26 cellular contexts compared by ENCODE assay signal in the genomic region with DNA sequence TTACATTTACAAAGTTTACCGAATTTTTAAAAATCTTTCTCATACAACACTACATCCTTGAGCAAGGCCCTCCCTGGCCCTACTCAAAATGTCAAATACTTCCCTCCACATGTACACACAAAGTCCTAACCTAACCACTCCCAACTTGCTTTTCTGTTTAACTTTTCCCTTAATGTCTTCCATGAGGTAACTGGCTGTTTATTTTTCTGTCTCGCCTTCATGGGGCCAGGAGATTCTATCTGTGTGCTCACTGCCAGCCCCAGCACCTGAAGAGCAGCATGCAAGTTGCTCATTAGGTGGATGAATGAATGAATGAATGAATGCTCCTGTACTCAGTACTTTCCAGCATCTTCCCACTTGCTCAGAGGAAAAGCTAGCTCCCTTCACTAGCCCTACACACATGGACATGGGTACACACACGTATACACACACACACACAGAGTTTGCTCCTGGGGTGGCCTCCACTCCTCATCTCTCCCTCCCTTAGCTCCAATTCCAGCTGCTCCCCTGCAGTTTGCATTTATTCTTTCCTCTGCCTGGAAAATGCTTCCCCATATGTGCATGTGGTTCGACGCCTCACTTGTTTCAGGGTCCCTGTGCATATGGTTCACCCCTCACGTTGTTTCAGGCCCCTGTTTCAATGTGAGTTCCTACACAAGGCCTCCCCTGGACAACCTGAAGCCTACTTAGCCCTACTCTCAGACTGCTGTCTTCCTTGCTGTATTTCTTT.
"Had no signal": no experiment of that assay in that cellular context is flagged by ENCODE, and none has a peak within 500 bp of the region (broad histone marks: within the 10 kb centered on the region; RNA-seq: fewer than 3 reads in every experiment).

No MANE protein-coding gene starts in this region.

- H3K9me3 ChIP-seq: mucosa of descending colon, SK-N-SH, stomach, thoracic aorta had no signal

- ATAC-seq: activated CD4-positive, CD25-positive, alpha-beta regulatory T cell treated with anti-CD3 and anti-CD28 coated beads, Interleukin-2, amount 50 U/mL, for 24 hours; activated CD8-positive, alpha-beta memory T cell treated with anti-CD3 and anti-CD28 coated beads, Interleukin-2, amount 10 ng/mL, durations not matched to agents 7 days and 5 days; activated naive CD8-positive, alpha-beta T cell treated with anti-CD3 and anti-CD28 coated beads, Interleukin-2, amount 50 U/mL, for 24 hours; mucosa of descending colon; sciatic nerve; stimulated activated memory B cell treated with anti-CD40 and anti-IgM and Interleukin-4, amounts not matched to agents 10 μg/mL and 1 μg/mL and 100 μg/mL, for 72 hours had no signal

- H3K36me3 ChIP-seq: cardiac muscle cell, stomach, thoracic aorta had no signal

- H3K27me3 Mint-ChIP-seq: type B pancreatic cell had no signal

- H3K4me3 ChIP-seq: cardiac muscle cell, mucosa of descending colon, smooth muscle cell, stomach, thoracic aorta had no signal

- H3K36me3 Mint-ChIP-seq: activated CD8-positive, alpha-beta memory T cell treated with anti-CD3 and anti-CD28 coated beads, Interleukin-2, amount 10 ng/mL, durations not matched to agents 7 days and 5 days; stimulated activated memory B cell treated with anti-CD40 and anti-IgM and Interleukin-4, amounts not matched to agents 10 μg/mL and 1 μg/mL and 100 μg/mL, for 72 hours had no signal

- H3K9ac ChIP-seq: SK-N-SH had no signal

- H3K27ac ChIP-seq: cardiac muscle cell, thoracic aorta, VCaP had no signal

- H3K4me3 Mint-ChIP-seq: activated CD4-positive, alpha-beta memory T cell treated with anti-CD3 and anti-CD28 coated beads, Interleukin-2, amount 10 ng/mL, durations not matched to agents 7 days and 5 days; activated CD4-positive, alpha-beta T cell treated with anti-CD3 and anti-CD28 coated beads, Interleukin-2, amount 10 ng/mL, durations not matched to agents 24 days and 14 days; activated CD8-positive, alpha-beta memory T cell treated with anti-CD3 and anti-CD28 coated beads, Interleukin-2, amount 10 ng/mL, durations not matched to agents 7 days and 5 days; activated naive CD8-positive, alpha-beta T cell treated with anti-CD3 and anti-CD28 coated beads, Interleukin-2, amount 50 U/mL, for 24 hours; activated T-helper 1 cell treated with anti-CD3 and anti-CD28 coated beads, Interleukin-12 subunit alpha, Interleukin-12 subunit beta, Interleukin-2, Interleukin-4 antibody, amounts not matched to agents 30 ng/mL and 10 ng/mL and 1 ng/mL, durations not matched to agents 14 hours and 24 hours and 36 hours; memory B cell; nephron progenitor cell; stimulated activated memory B cell treated with anti-CD40 and anti-IgM and Interleukin-4, amounts not matched to agents 10 μg/mL and 1 μg/mL and 100 μg/mL, for 72 hours; type B pancreatic cell had no signal

- DNase-seq: activated CD4-positive, alpha-beta memory T cell treated with anti-CD3 and anti-CD28 coated beads, Interleukin-2, amount 10 ng/mL, durations not matched to agents 7 days and 5 days; activated CD4-positive, alpha-beta T cell treated with anti-CD3 and anti-CD28 coated beads, Interleukin-2, amount 10 ng/mL, durations not matched to agents 24 days and 14 days; activated gamma-delta T cell; activated naive CD4-positive, alpha-beta T cell treated with anti-CD3 and anti-CD28 coated beads, Interleukin-2, amount 50 U/mL, for 16 hours; activated naive CD8-positive, alpha-beta T cell treated with anti-CD3 and anti-CD28 coated beads, Interleukin-2, amount 50 U/mL, for 24 hours; dermis blood vessel endothelial cell; effector CD8-positive, alpha-beta T cell; foreskin melanocyte; hypothalamus; mucosa of descending colon; nephron progenitor cell; occipital lobe; SK-N-SH; stimulated activated CD4-positive, alpha-beta T cell treated with anti-CD3 and anti-CD28 coated beads, Interleukin-15, amount 100 ng/mL, for 24 hours; stomach had no signal

- H3K4me1 Mint-ChIP-seq: memory B cell; stimulated activated memory B cell treated with anti-CD40 and anti-IgM and Interleukin-4, amounts not matched to agents 10 μg/mL and 1 μg/mL and 100 μg/mL, for 72 hours had no signal

- H3K27ac Mint-ChIP-seq: activated CD4-positive, alpha-beta memory T cell treated with anti-CD3 and anti-CD28 coated beads, Interleukin-2, amount 10 ng/mL, durations not matched to agents 7 days and 5 days; activated CD4-positive, alpha-beta T cell treated with anti-CD3 and anti-CD28 coated beads, Interleukin-2, amount 10 ng/mL, durations not matched to agents 24 days and 14 days; activated CD8-positive, alpha-beta memory T cell treated with anti-CD3 and anti-CD28 coated beads, Interleukin-2, amount 10 ng/mL, durations not matched to agents 7 days and 5 days; activated naive CD8-positive, alpha-beta T cell treated with anti-CD3 and anti-CD28 coated beads, Interleukin-2, amount 50 U/mL, for 24 hours; activated T-helper 1 cell treated with anti-CD3 and anti-CD28 coated beads, Interleukin-12 subunit alpha, Interleukin-12 subunit beta, Interleukin-2, Interleukin-4 antibody, amounts not matched to agents 30 ng/mL and 10 ng/mL and 1 ng/mL, durations not matched to agents 14 hours and 24 hours and 36 hours; memory B cell; stimulated activated memory B cell treated with anti-CD40 and anti-IgM and Interleukin-4, amounts not matched to agents 10 μg/mL and 1 μg/mL and 100 μg/mL, for 72 hours had no signal

- H3K9me3 Mint-ChIP-seq: activated CD4-positive, alpha-beta memory T cell treated with anti-CD3 and anti-CD28 coated beads, Interleukin-2, amount 10 ng/mL, durations not matched to agents 7 days and 5 days; activated CD4-positive, alpha-beta T cell treated with anti-CD3 and anti-CD28 coated beads, Interleukin-2, amount 10 ng/mL, durations not matched to agents 24 days and 14 days had no signal

- H3K4me2 ChIP-seq: SK-N-SH, smooth muscle cell had no signal

- H3K27me3 ChIP-seq: cardiac muscle cell, stomach had no signal
